Comparison of ENCODE assay signal across 8 cellular contexts in genomic region chr6:133553652-133554051, GRCh38.
A peak's percentile ranks its signal among the peaks of the same experiment; 100 is the strongest.
DNase-seq lines count a peak whose midpoint lies in the region; ATAC-seq and TF ChIP-seq lines count a peak whose summit lies in the region.

No MANE protein-coding gene starts in this region.

- H3K9ac ChIP-seq in SK-N-MC (ENCODE audit: insufficient read length), result no peak overlapping the region

- H3K27me3 Mint-ChIP-seq in neural crest cell (ENCODE audit: low read depth), result peaks cover 52% of the 10 kb centered on the region

- DNase-seq in COLO829 (ENCODE audit: low spot score) (peak; percentile 28), KG1 (lab: John Stamatoyannopoulos, UW) (peak; percentile 3), SK-N-MC (ENCODE audit: low read depth, low spot score) (peak; percentile 34), epithelial cell of proximal tubule (ENCODE audit: low read depth) (peak; percentile 10), neural crest cell (ENCODE audit: low read depth, low spot score) (peak; percentile 45)

- no peak overlapping the region for H3K4me3 Mint-ChIP-seq in neural crest cell

- no peaks in the 10 kb centered on the region for H3K36me3 Mint-ChIP-seq in neural crest cell (ENCODE audit: low read depth)

- no peak overlapping the region for H3K4me3 ChIP-seq in SK-N-MC
- no peak overlapping the region for H3K4me3 ChIP-seq in epithelial cell of proximal tubule (ENCODE audit: low read depth, low read length)

- H3K27ac Mint-ChIP-seq in neural crest cell (ENCODE audit: unreplicated experiment), result no peak overlapping the region

- no peak overlapping the region for H3K27ac ChIP-seq in SK-N-MC

- ATAC-seq in GM19023 (IDR thresholded peaks at IDR 0.05; ENCODE audit: unreplicated experiment) (peak; percentile 48), HG03039 (IDR thresholded peaks at IDR 0.05; ENCODE audit: unreplicated experiment) (no peak), GM19397 (IDR thresholded peaks at IDR 0.05; ENCODE audit: unreplicated experiment) (no peak)

- H3K36me3 ChIP-seq in SK-N-MC (ENCODE audit: insufficient read depth, low read length), result no peaks in the 10 kb centered on the region

- no peaks in the 10 kb centered on the region for H3K9me3 ChIP-seq in SK-N-MC (ENCODE audit: low read depth, low read length)

- TF ChIP-seq CTCF in epithelial cell of proximal tubule (conservative IDR thresholded peaks at IDR 0.05; ENCODE audit: low read depth, low read length) (peak; percentile 77), neural crest cell (conservative IDR thresholded peaks at IDR 0.05) (peak; percentile 84)

- peaks cover 16% of the 10 kb centered on the region for H3K4me1 Mint-ChIP-seq in neural crest cell

- H3K9me3 Mint-ChIP-seq in neural crest cell, result peaks cover 8% of the 10 kb centered on the region
